8 cellular contexts compared by ENCODE assay signal in the genomic region with DNA sequence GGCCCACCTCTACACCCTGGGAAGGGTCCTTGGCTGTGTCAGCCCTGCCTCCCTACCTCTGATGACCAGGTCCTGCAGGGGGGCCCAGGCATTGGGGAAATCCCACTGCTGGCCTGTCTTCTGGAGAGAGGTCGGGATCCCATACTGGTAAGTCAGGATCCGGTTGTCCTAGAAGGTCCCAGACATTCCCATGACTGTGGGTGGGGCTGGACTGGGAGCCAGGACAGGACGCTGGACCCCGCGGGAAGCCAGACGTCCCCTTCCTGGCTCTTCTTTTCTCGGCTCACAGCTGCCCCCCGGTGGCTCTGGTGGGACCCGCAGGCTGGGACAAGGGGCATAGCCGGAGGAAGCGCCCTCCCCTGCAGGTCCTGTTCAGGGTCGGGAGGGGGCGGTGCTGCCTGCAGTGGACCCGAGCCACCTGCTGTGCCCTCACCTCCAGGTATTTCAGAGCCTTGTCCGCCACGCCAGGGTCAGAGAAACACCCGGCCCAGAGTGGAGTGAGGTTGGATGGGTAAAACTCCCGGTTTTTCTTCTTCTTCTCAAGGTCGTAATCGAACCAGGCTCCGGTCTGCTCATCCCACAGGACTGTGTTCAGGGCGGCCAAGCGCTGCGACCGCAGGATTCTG. TPM values are rescaled to one million over a fixed set of nuclear protein-coding genes. Genes with fewer than 3 reads are reported as not detected.
DNase-seq lines count a peak whose midpoint lies in the region; ATAC-seq and TF ChIP-seq lines count a peak whose summit lies in the region.

No MANE protein-coding gene starts in this region.

- no peak overlapping the region for H2AFZ ChIP-seq in Karpas-422 (ENCODE audit: low read length)
- no peak overlapping the region for H2AFZ ChIP-seq in PC-9

- BruUV-seq in PC-9 (replicated peaks; lab: Mats Ljungman, UMichigan), result no TSS peak

- POLR2A ChIA-PET in PC-9 (lab: Charles Lee; ENCODE audit: unreplicated experiment), result no interaction called here
- POLR2A ChIA-PET in naive thymus-derived CD4-positive, alpha-beta T cell (lab: Charles Lee), result no interaction called here

- H3F3A ChIP-seq in PC-9 (ENCODE audit: insufficient read depth, low read depth), result peaks cover 26% of the 10 kb centered on the region; the same call in 1 of the 2 replicates

- H3K9me3 Mint-ChIP-seq in activated T-cell treated with anti-CD3 and anti-CD28 coated beads, Interleukin-2, amount 50 U/mL, for 4 hours, result no peaks in the 10 kb centered on the region
- H3K9me3 Mint-ChIP-seq in naive thymus-derived CD4-positive, alpha-beta T cell, result no peaks in the 10 kb centered on the region

- H3K9me3 ChIP-seq in BLaER1, result no peaks in the 10 kb centered on the region
- H3K9me3 ChIP-seq in Karpas-422 (ENCODE audit: low read length), result no peaks in the 10 kb centered on the region
- no peaks in the 10 kb centered on the region for H3K9me3 ChIP-seq in PC-9 (ENCODE audit: insufficient read depth, low read depth)
- no peaks in the 10 kb centered on the region for H3K9me3 ChIP-seq in esophagus squamous epithelium
- no peaks in the 10 kb centered on the region for H3K9me3 ChIP-seq in naive thymus-derived CD4-positive, alpha-beta T cell (ENCODE audit: control insufficient read depth in 2 of 3, low read length in 3 of 3)

- no peak overlapping the region for H3K4me3 Mint-ChIP-seq in activated T-cell treated with anti-CD3 and anti-CD28 coated beads, Interleukin-2, amount 50 U/mL, for 4 hours
- H3K4me3 Mint-ChIP-seq in naive thymus-derived CD4-positive, alpha-beta T cell, result peak overlapping the region in 2 of 10 donors; percentile 56 to 64

- peak; percentile 95 for ATAC-seq in GM19467 (IDR thresholded peaks at IDR 0.05; ENCODE audit: unreplicated experiment)
- peak; percentile 99 for ATAC-seq in activated T-cell treated with anti-CD3 and anti-CD28 coated beads, Interleukin-2, amount 50 U/mL, for 4 hours
- ATAC-seq in naive thymus-derived CD4-positive, alpha-beta T cell, result peak; percentile 99

- WGBS in esophagus squamous epithelium, 2 donors, result 2 to 51% methylated on average over 10 to 23 of the region's 25 CpGs

- peaks cover 21% of the 10 kb centered on the region for H3K4me1 ChIP-seq in BLaER1
- no peaks in the 10 kb centered on the region for H3K4me1 ChIP-seq in Karpas-422 (ENCODE audit: low read length)
- peaks cover 11% of the 10 kb centered on the region for H3K4me1 ChIP-seq in PC-9 (replicated peaks; ENCODE audit: insufficient read depth)
- peaks cover 13 to 43% (median 17%) of the 10 kb centered on the region in 3 donors for H3K4me1 ChIP-seq in esophagus squamous epithelium
- peaks cover 0 to 7% of the 10 kb centered on the region in 2 donors for H3K4me1 ChIP-seq in naive thymus-derived CD4-positive, alpha-beta T cell (ENCODE audit: control insufficient read depth in 2 of 2, insufficient read depth in 2 of 2, low read length in 2 of 2)

- no peaks in the 10 kb centered on the region for H3K27me3 Mint-ChIP-seq in activated T-cell treated with anti-CD3 and anti-CD28 coated beads, Interleukin-2, amount 50 U/mL, for 4 hours (ENCODE audit: low read depth)
- H3K27me3 Mint-ChIP-seq in naive thymus-derived CD4-positive, alpha-beta T cell, result no peaks in the 10 kb centered on the region

- H3K9ac ChIP-seq in BLaER1, result no peak overlapping the region
- no peak overlapping the region for H3K9ac ChIP-seq in Karpas-422 (ENCODE audit: low read length)

- CTCF ChIA-PET in PC-9 (lab: Charles Lee), result interaction anchor here (0.7 kb wide), 1 partner anchor 285 kb away, joined by 10 read pairs; no protein-coding TSS in a partner anchor
- CTCF ChIA-PET in naive thymus-derived CD4-positive, alpha-beta T cell (lab: Charles Lee), result interaction anchor here (1.0 kb wide), 2 partner anchors 19 to 298 kb away, joined by 3 to 4 read pairs; no protein-coding TSS in a partner anchor

- no peak for TF ChIP-seq POLR2A in esophagus squamous epithelium (IDR thresholded peaks at IDR 0.05)

- H3K4me2 ChIP-seq in BLaER1 (peak overlapping the region; percentile 70), Karpas-422 (ENCODE audit: low read depth, low read length, poor library complexity, severe bottlenecking) (no peak overlapping the region), PC-9 (peak overlapping the region; percentile 29)

- H3K4me1 Mint-ChIP-seq in activated T-cell treated with anti-CD3 and anti-CD28 coated beads, Interleukin-2, amount 50 U/mL, for 4 hours (ENCODE audit: low read depth), result peaks cover 4% of the 10 kb centered on the region
- peaks cover 0 to 12% (median 6%) of the 10 kb centered on the region in 7 donors for H3K4me1 Mint-ChIP-seq in naive thymus-derived CD4-positive, alpha-beta T cell

- H4K20me1 ChIP-seq in BLaER1, result no peaks in the 10 kb centered on the region
- H4K20me1 ChIP-seq in Karpas-422 (ENCODE audit: insufficient read depth, low read depth, low read length), result no peaks in the 10 kb centered on the region
- H4K20me1 ChIP-seq in PC-9 (ENCODE audit: insufficient read depth), result 0 out of 2 replicates have a peak, but pooled peaks cover 3% of the 10 kb centered on the region

- no peaks in the 10 kb centered on the region for H3K27me3 ChIP-seq in BLaER1
- no peaks in the 10 kb centered on the region for H3K27me3 ChIP-seq in Karpas-422 (ENCODE audit: low read length)
- H3K27me3 ChIP-seq in PC-9 (ENCODE audit: insufficient read depth, low read depth), result no peaks in the 10 kb centered on the region
- no peaks in the 10 kb centered on the region for H3K27me3 ChIP-seq in esophagus squamous epithelium
- H3K27me3 ChIP-seq in naive thymus-derived CD4-positive, alpha-beta T cell (ENCODE audit: control insufficient read depth in 2 of 2, insufficient read depth in 2 of 2, low read length in 2 of 2), result no peaks in the 10 kb centered on the region

- DNase-seq in Karpas-422, result peak; percentile 90
- peak; percentile 81 to 92 for DNase-seq in PC-9
- peak; percentile 83 for DNase-seq in activated T-cell treated with anti-CD3 and anti-CD28 coated beads, Interleukin-2, amount 50 U/mL, for 4 hours
- no peak for DNase-seq in esophagus squamous epithelium (lab: John Stamatoyannopoulos, UW)
- peak; percentile 75 to 88 (median 84) for DNase-seq in naive thymus-derived CD4-positive, alpha-beta T cell
- peak; percentile 70 to 73 for DNase-seq in stimulated activated CD8-positive, alpha-beta memory T cell treated with anti-CD3 and anti-CD28 coated beads, Interleukin-7, amount 100 ng/mL, for 4 hours (ENCODE audit: low read depth in 2 of 2)

- H3K36me3 Mint-ChIP-seq in activated T-cell treated with anti-CD3 and anti-CD28 coated beads, Interleukin-2, amount 50 U/mL, for 4 hours (ENCODE audit: insufficient read depth), result no peaks in the 10 kb centered on the region
- H3K36me3 Mint-ChIP-seq in naive thymus-derived CD4-positive, alpha-beta T cell, result no peaks in the 10 kb centered on the region

- no peaks in the 10 kb centered on the region for H3K79me2 ChIP-seq in Karpas-422 (ENCODE audit: low read length)
- H3K79me2 ChIP-seq in PC-9 (ENCODE audit: low read depth), result no peaks in the 10 kb centered on the region

- no peaks in the 10 kb centered on the region for H3K9me2 ChIP-seq in Karpas-422 (replicated peaks; ENCODE audit: insufficient read depth, low read length)
- H3K9me2 ChIP-seq in PC-9 (ENCODE audit: insufficient read depth), result no peaks in the 10 kb centered on the region

- intact Hi-C loops in PC-9 (cut with micrococcal nuclease; ENCODE audit: unreplicated experiment) (loop anchor here (1.0 to 2.0 kb wide), 5 partner anchors 37 to 514 kb away; a partner anchor contains a TSS), esophagus squamous epithelium (cut with DNase I) (loop anchor here (10.0 kb wide), 1 partner anchor 65 kb away; no protein-coding TSS in a partner anchor)
- intact Hi-C loops in naive thymus-derived CD4-positive, alpha-beta T cell (cut with micrococcal nuclease), result loop anchor here (1.0 to 5.0 kb wide), 8 partner anchors 29 to 514 kb away; a partner anchor contains a TSS

- H3K4me3 ChIP-seq in BLaER1 (no peak overlapping the region), Karpas-422 (ENCODE audit: low read length) (no peak overlapping the region), PC-9 (no peak overlapping the region), esophagus squamous epithelium (peak overlapping the region in 2 of 4 donors; percentile 2 to 19)
- H3K4me3 ChIP-seq in naive thymus-derived CD4-positive, alpha-beta T cell (ENCODE audit: low read length), result no peak overlapping the region

- peak overlapping the region in 1 of 9 donors; percentile 1 for H3K27ac Mint-ChIP-seq in naive thymus-derived CD4-positive, alpha-beta T cell

- TF ChIP-seq CTCF in PC-9 (conservative IDR thresholded peaks at IDR 0.05), result peak; percentile 98
- peak; percentile 93 to 98 (median 94) for TF ChIP-seq CTCF in esophagus squamous epithelium (IDR thresholded peaks at IDR 0.05)

- 0 out of 2 replicates have a peak overlapping the region, but pooled peaks have one; percentile 15 for H3K27ac ChIP-seq in BLaER1
- no peak overlapping the region for H3K27ac ChIP-seq in Karpas-422 (ENCODE audit: low read length)
- no peak overlapping the region for H3K27ac ChIP-seq in PC-9
- peak overlapping the region in 3 of 4 donors; percentile 46 to 64 (median 58) for H3K27ac ChIP-seq in esophagus squamous epithelium
- H3K27ac ChIP-seq in naive thymus-derived CD4-positive, alpha-beta T cell (ENCODE audit: low read depth, low read length), result no peak overlapping the region

- H3K36me3 ChIP-seq in BLaER1, result no peaks in the 10 kb centered on the region
- H3K36me3 ChIP-seq in Karpas-422 (ENCODE audit: insufficient read depth, low read length), result no peaks in the 10 kb centered on the region
- no peaks in the 10 kb centered on the region for H3K36me3 ChIP-seq in PC-9 (ENCODE audit: low read depth)
- H3K36me3 ChIP-seq in esophagus squamous epithelium, result peaks cover 0 to 34% (median 0%) of the 10 kb centered on the region in 3 donors
- no peaks in the 10 kb centered on the region for H3K36me3 ChIP-seq in naive thymus-derived CD4-positive, alpha-beta T cell (ENCODE audit: control insufficient read depth in 2 of 3, insufficient read depth in 3 of 3, low read length in 3 of 3)

RNA-seq across cellular contexts. Expression of a gene that starts 20.0 kb away (rescaled TPM):
- total RNA-seq in Karpas-422 (2014; rRNA removed; shearing (Covaris generic); ENCODE audit: low replicate concordance), result not detected in 2 replicates
- total RNA-seq in PC-9 (2021), result not detected in 2 replicates
- total RNA-seq in activated T-cell treated with anti-CD3 and anti-CD28 coated beads, Interleukin-2, amount 50 U/mL, for 4 hours, result not detected
- total RNA-seq in esophagus squamous epithelium, result under 1 TPM in 2 of 4 donors, not detected in 2; 0.09 to 0.57 TPM
- total RNA-seq in naive thymus-derived CD4-positive, alpha-beta T cell, result not detected
- not detected for polyA plus RNA-seq in naive thymus-derived CD4-positive, alpha-beta T cell

RNA-seq across cellular contexts. Expression of a gene that starts 52.0 kb away (rescaled TPM):
- total RNA-seq in Karpas-422 (2014; rRNA removed; shearing (Covaris generic); ENCODE audit: low replicate concordance), result 0.19 TPM in 1 of 2 replicates, not detected in the other
- 122 and 125 TPM in 2 replicates for total RNA-seq in PC-9 (2021)
- total RNA-seq in activated T-cell treated with anti-CD3 and anti-CD28 coated beads, Interleukin-2, amount 50 U/mL, for 4 hours, result 1 to 10 TPM in 2 of 3 donors, under 1 TPM in 1; 0.90 to 1.9 (median 1.3) TPM
- total RNA-seq in esophagus squamous epithelium, result 10 to 100 TPM in 3 of 4 donors, 1 to 10 TPM in 1; 6.7 to 29.8 (median 21.2) TPM
- 1 to 10 TPM in 4 of 5 experiments, under 1 TPM in 1; 0.68 to 4.9 (median 3.0) TPM for total RNA-seq in naive thymus-derived CD4-positive, alpha-beta T cell
- under 1 TPM; 0.39 to 0.40 TPM for polyA plus RNA-seq in naive thymus-derived CD4-positive, alpha-beta T cell

Comparison
In these comparisons a context has a peak if more than half of its experiments do, and no peak if none do; other contexts are left out.
1. H3K27ac ChIP-seq: peak in BLaER1 (single experiment) and esophagus squamous epithelium (3 of 4); none in Karpas-422 (single experiment), PC-9 (single experiment) and naive thymus-derived CD4-positive, alpha-beta T cell (single experiment).
2. Peak in every context shown above with its lines, with median percentiles within 50 percentile points of each other: ATAC-seq.